ENCODE assay signal across 9 cellular contexts in genomic region chr7:150973571-150974451, GRCh38. TPM values are rescaled to one million over a fixed set of nuclear protein-coding genes. Genes with fewer than 3 reads are reported as not detected.
DNase-seq lines count a peak whose midpoint lies in the region; ATAC-seq, FAIRE-seq and TF ChIP-seq lines count a peak whose summit lies in the region.
"Had no signal": no experiment of that assay in that cellular context is flagged by ENCODE, and none has a peak within 500 bp of the region (broad histone marks: within the 10 kb centered on the region; RNA-seq: fewer than 3 reads in every experiment).

No MANE protein-coding gene starts in this region.

- H3K9me3 Mint-ChIP-seq in Caco-2 (ENCODE audit: unreplicated experiment) = no peaks in the 10 kb centered on the region

- POLR2A ChIA-PET in Caco-2 (lab: Charles Lee) = interaction anchor here (0.5 kb wide), 1 partner anchor 12 kb away, joined by 3 read pairs; no protein-coding TSS in a partner anchor

- H3K36me3 ChIP-seq in Caco-2 (ENCODE audit: control insufficient read depth, insufficient read depth, low read length) = no peaks in the 10 kb centered on the region
- H3K36me3 ChIP-seq in mucosa of descending colon (ENCODE audit: low read depth) = no peaks in the 10 kb centered on the region

- ATAC-seq in mucosa of descending colon (peak; percentile 77), GM21737 (IDR thresholded peaks at IDR 0.05; ENCODE audit: unreplicated experiment) (no peak)

- H3K27me3 ChIP-seq in Caco-2 (replicated peaks; ENCODE audit: control insufficient read depth, insufficient read depth, low read length) = no peaks in the 10 kb centered on the region

- peaks cover 16% of the 10 kb centered on the region for H3K4me1 ChIP-seq in Caco-2
- H3K4me1 ChIP-seq in mucosa of descending colon (ENCODE audit: low read depth) = peaks cover 17% of the 10 kb centered on the region

- BruUV-seq in Caco-2 (replicated peaks; lab: Mats Ljungman, UMichigan) = no TSS peak

- H3K36me3 Mint-ChIP-seq in Caco-2 (ENCODE audit: insufficient read depth, unreplicated experiment) = peaks cover 4% of the 10 kb centered on the region

- no peak overlapping the region for H3K27ac Mint-ChIP-seq in Caco-2 (ENCODE audit: unreplicated experiment)

- H3K9me3 ChIP-seq in Caco-2 (no peaks in the 10 kb centered on the region), mucosa of descending colon (no peaks in the 10 kb centered on the region)

- TF ChIP-seq POLR2A in GM12891 (IDR thresholded peaks at IDR 0.05; ENCODE audit: low read depth, low read length) (no peak), H54 (IDR thresholded peaks at IDR 0.05; ENCODE audit: low read depth, low read length) (no peak)

- peak overlapping the region; percentile 72 for H3K4me3 ChIP-seq in Caco-2 (ENCODE audit: low read depth, low read length)
- no peak overlapping the region for H3K4me3 ChIP-seq in mucosa of descending colon

- intact Hi-C loops in Caco-2 (cut with micrococcal nuclease; ENCODE audit: unreplicated experiment) = no loop called here
- intact Hi-C loops in mucosa of descending colon (cut with DNase I, micrococcal nuclease) = no loop called here

- FAIRE-seq in GM12891 (lab: Jason Lieb, UNC) = no peak
- FAIRE-seq in H54 (lab: Jason Lieb, UNC) = no peak
- FAIRE-seq: islet of Langerhans had no signal

- peaks cover 10% of the 10 kb centered on the region for H3K27me3 Mint-ChIP-seq in Caco-2 (ENCODE audit: insufficient read depth, unreplicated experiment)

- no peak for DNase-seq in Caco-2
- peak; percentile 79 for DNase-seq in NCI-H1436 (lab: John Stamatoyannopoulos, UW)
- peak; percentile 29 for DNase-seq in activated T-helper 1 cell treated with Interleukin-2 at 50 U/mL for 16 hours (ENCODE audit: low read depth)
- peak; percentile 84 to 90 (median 85) for DNase-seq in mucosa of descending colon
- no peak for DNase-seq in GM12891 (ENCODE audit: insufficient read length, low spot score)
- DNase-seq in H54 (ENCODE audit: insufficient read length, low spot score) = no peak
- DNase-seq in GM19238 (ENCODE audit: insufficient read length, low spot score) = no peak

- peaks cover 8% of the 10 kb centered on the region for H3K4me1 Mint-ChIP-seq in Caco-2 (ENCODE audit: low read depth, unreplicated experiment)

- CTCF ChIA-PET in Caco-2 (lab: Charles Lee) = no interaction called here

- TF ChIP-seq CTCF in Caco-2 (IDR thresholded peaks at IDR 0.05; ENCODE audit: insufficient read depth in 1 of 2, low read depth in 1 of 2, low read length in 1 of 2, severe bottlenecking in 1 of 2, unreplicated experiment in 1 of 2) (no peak), mucosa of descending colon (IDR thresholded peaks at IDR 0.05) (no peak)

- H3K4me3 Mint-ChIP-seq in Caco-2 (ENCODE audit: unreplicated experiment) = peak overlapping the region; percentile 77

TF ChIP-seq in GM12891, 5 proteins besides CTCF, POLR2A, EP300 and RAD21:
- TF ChIP-seq POU2F2 (IDR thresholded peaks at IDR 0.05; ENCODE audit: low read depth, low read length) = no peak
- no peak for TF ChIP-seq SPI1 (IDR thresholded peaks at IDR 0.05; ENCODE audit: low read depth, low read length)
- no peak for TF ChIP-seq POLR2AphosphoS5 (IDR thresholded peaks at IDR 0.05; ENCODE audit: low read depth, low read length)
- TF ChIP-seq TAF1 (IDR thresholded peaks at IDR 0.05; ENCODE audit: low read depth, low read length) = no peak
- TF ChIP-seq PAX5 (IDR thresholded peaks at IDR 0.05; ENCODE audit: insufficient read depth, low read length, severe bottlenecking) = no peak

RNA-seq across cellular contexts. Expression of gene KCNH2, which starts 4.3 kb away (rescaled TPM):
- total RNA-seq in Caco-2 (2022) (0.60 and 0.66 TPM in 2 replicates), mucosa of descending colon (10 to 100 TPM in 1 of 3 donors, 1 to 10 TPM in 2; 2.9 to 87.1 (median 5.3) TPM)
- polyA plus RNA-seq in GM12891 (2012; ENCODE audit: low read depth, missing spikeins) = 0.09 TPM

RNA-seq across cellular contexts. Expression of gene NOS3, which starts 17.0 kb away (rescaled TPM):
- total RNA-seq in Caco-2 (2022) (1.1 TPM in 1 of 2 replicates, not detected in the other), mucosa of descending colon (1 to 10 TPM; 2.5 to 6.3 (median 6.0) TPM)
- 0.04 TPM for polyA plus RNA-seq in GM12891 (2012; ENCODE audit: low read depth, missing spikeins)

RNA-seq across cellular contexts. Expression of gene ATG9B, which starts 50.5 kb away (rescaled TPM):
- total RNA-seq in Caco-2 (2022) (4.3 and 4.8 TPM in 2 replicates), mucosa of descending colon (under 1 TPM; 0.09 to 0.90 (median 0.89) TPM)
- polyA plus RNA-seq in GM12891 (2012; ENCODE audit: low read depth, missing spikeins) = 0.71 TPM

RNA-seq across cellular contexts. Expression of gene ABCB8, which starts 54.4 kb away (rescaled TPM):
- total RNA-seq in Caco-2 (2022) (30.1 and 30.8 TPM in 2 replicates), mucosa of descending colon (10 to 100 TPM; 40.1 to 44.9 (median 41.8) TPM)
- polyA plus RNA-seq in GM12891 (2012; ENCODE audit: low read depth, missing spikeins) = 10.9 TPM

Comparison
In these comparisons a context has a peak if more than half of its experiments do, and no peak if none do; other contexts are left out.
1. DNase-seq: peak in NCI-H1436 (single experiment), activated T-helper 1 cell treated with Interleukin-2 at 50 U/mL for 16 hours (single experiment) and mucosa of descending colon (3 of 3); none in Caco-2 (0 of 2), GM12891 (single experiment), H54 (single experiment) and GM19238 (single experiment).